In genomic region chr2:96527052-96527964, GRCh38 we compare ENCODE assay signal across 8 cellular contexts. TPM values are rescaled to one million over a fixed set of nuclear protein-coding genes. Genes with fewer than 3 reads are reported as not detected.
A peak's percentile ranks its signal among the peaks of the same experiment; 100 is the strongest.
DNase-seq lines count a peak whose midpoint lies in the region; ATAC-seq, FAIRE-seq and TF ChIP-seq lines count a peak whose summit lies in the region.

No MANE protein-coding gene starts in this region.

- no peaks in the 10 kb centered on the region for H3K27me3 Mint-ChIP-seq in activated T-helper 1 cell treated with anti-CD3 and anti-CD28 coated beads, Interleukin-12 subunit alpha, Interleukin-12 subunit beta, Interleukin-2, Interleukin-4 antibody, amounts not matched to agents 30 ng/mL and 10 ng/mL and 1 ng/mL, durations not matched to agents 14 hours and 24 hours and 36 hours (ENCODE audit: insufficient read depth)

- intact Hi-C loops in activated T-helper 1 cell treated with anti-CD3 and anti-CD28 coated beads, Interleukin-12 subunit alpha, Interleukin-12 subunit beta, Interleukin-2, Interleukin-4 antibody, amounts not matched to agents 30 ng/mL and 10 ng/mL and 1 ng/mL, durations not matched to agents 14 hours and 24 hours and 36 hours (cut with micrococcal nuclease), result no loop called here
- intact Hi-C loops in left ventricle myocardium superior (cut with micrococcal nuclease), result no loop called here

- H3K27ac Mint-ChIP-seq in activated T-helper 1 cell treated with anti-CD3 and anti-CD28 coated beads, Interleukin-12 subunit alpha, Interleukin-12 subunit beta, Interleukin-2, Interleukin-4 antibody, amounts not matched to agents 30 ng/mL and 10 ng/mL and 1 ng/mL, durations not matched to agents 14 hours and 24 hours and 36 hours, result peak overlapping the region; percentile 97

- TF ChIP-seq POLR2A in GM12891 (IDR thresholded peaks at IDR 0.05; ENCODE audit: low read depth, low read length), result peak; percentile 40; the same call in 1 of the 2 replicates

- no peaks in the 10 kb centered on the region for H3K9me3 Mint-ChIP-seq in activated T-helper 1 cell treated with anti-CD3 and anti-CD28 coated beads, Interleukin-12 subunit alpha, Interleukin-12 subunit beta, Interleukin-2, Interleukin-4 antibody, amounts not matched to agents 30 ng/mL and 10 ng/mL and 1 ng/mL, durations not matched to agents 14 hours and 24 hours and 36 hours

- H3K4me3 Mint-ChIP-seq in activated T-helper 1 cell treated with anti-CD3 and anti-CD28 coated beads, Interleukin-12 subunit alpha, Interleukin-12 subunit beta, Interleukin-2, Interleukin-4 antibody, amounts not matched to agents 30 ng/mL and 10 ng/mL and 1 ng/mL, durations not matched to agents 14 hours and 24 hours and 36 hours, result peak overlapping the region; percentile 69

- no peak overlapping the region for H3K9ac ChIP-seq in HUES48 (ENCODE audit: low read depth, low read length)

- peaks cover 1% of the 10 kb centered on the region for H3K36me3 Mint-ChIP-seq in activated T-helper 1 cell treated with anti-CD3 and anti-CD28 coated beads, Interleukin-12 subunit alpha, Interleukin-12 subunit beta, Interleukin-2, Interleukin-4 antibody, amounts not matched to agents 30 ng/mL and 10 ng/mL and 1 ng/mL, durations not matched to agents 14 hours and 24 hours and 36 hours (ENCODE audit: low read depth)

- ATAC-seq in left ventricle myocardium superior (peak; percentile 16), esophagus mucosa (no peak)

- H3K36me3 ChIP-seq in HUES48 (ENCODE audit: control insufficient read depth, insufficient read depth, low read length), result no peaks in the 10 kb centered on the region

- FAIRE-seq in GM12891 (lab: Jason Lieb, UNC), result peak; percentile 89

- no peaks in the 10 kb centered on the region for H3K9me3 ChIP-seq in HUES48 (ENCODE audit: control insufficient read depth, insufficient read depth, low read length)

- H3K27ac ChIP-seq in HUES48 (ENCODE audit: low read depth, low read length) (no peak overlapping the region), skin epidermis (peak overlapping the region in 20 of 21 experiments; percentile 63 to 92 (median 86))

- H3K4me3 ChIP-seq in HUES48 (ENCODE audit: low read depth, low read length) (peak overlapping the region; percentile 54), skin epidermis (peak overlapping the region; percentile 37 to 55 (median 45))

- peaks cover under 1% of the 10 kb centered on the region; the same call in 1 of the 2 replicates for H3K4me1 ChIP-seq in HUES48 (ENCODE audit: control insufficient read depth, insufficient read depth, low read length)

- peaks cover 40% of the 10 kb centered on the region for H3K27me3 ChIP-seq in HUES48 (ENCODE audit: control insufficient read depth, insufficient read depth, low read length)

- DNase-seq in GM12891 (ENCODE audit: insufficient read length, low spot score) (peak; percentile 74), left ventricle myocardium superior (peak; percentile 62), kidney tubule cell (ENCODE audit: low spot score) (no peak), NCI-H2227 (lab: John Stamatoyannopoulos, UW; ENCODE audit: unreplicated experiment) (no peak)
- DNase-seq in activated T-helper 1 cell treated with anti-CD3 and anti-CD28 coated beads, Interleukin-12 subunit alpha, Interleukin-12 subunit beta, Interleukin-2, Interleukin-4 antibody, amounts not matched to agents 30 ng/mL and 10 ng/mL and 1 ng/mL, durations not matched to agents 14 hours and 24 hours and 36 hours (ENCODE audit: low spot score), result peak; percentile 70

- H3K4me1 Mint-ChIP-seq in activated T-helper 1 cell treated with anti-CD3 and anti-CD28 coated beads, Interleukin-12 subunit alpha, Interleukin-12 subunit beta, Interleukin-2, Interleukin-4 antibody, amounts not matched to agents 30 ng/mL and 10 ng/mL and 1 ng/mL, durations not matched to agents 14 hours and 24 hours and 36 hours (ENCODE audit: low read depth), result peaks cover 93% of the 10 kb centered on the region

TF ChIP-seq in GM12891, 5 proteins besides CTCF, POLR2A, EP300 and RAD21:
- TF ChIP-seq SPI1 (IDR thresholded peaks at IDR 0.05; ENCODE audit: low read depth, low read length) (no peak), POU2F2 (IDR thresholded peaks at IDR 0.05; ENCODE audit: low read depth, low read length) (0 out of 2 replicates have a peak, but pooled peaks have one; percentile 42), PAX5 (IDR thresholded peaks at IDR 0.05; ENCODE audit: insufficient read depth, low read length, severe bottlenecking) (no peak), POLR2AphosphoS5 (IDR thresholded peaks at IDR 0.05; ENCODE audit: low read depth, low read length) (peak; percentile 53; the same call in 1 of the 2 replicates), TAF1 (IDR thresholded peaks at IDR 0.05; ENCODE audit: low read depth, low read length) (no peak)

RNA-seq across cellular contexts. Expression of gene ARID5A, which starts 9.2 kb away (rescaled TPM):
- polyA plus RNA-seq in GM12891 (2012; ENCODE audit: low read depth, missing spikeins), result 54.4 TPM
- 233 and 240 TPM in 2 replicates for total RNA-seq in activated T-helper 1 cell treated with anti-CD3 and anti-CD28 coated beads, Interleukin-12 subunit alpha, Interleukin-12 subunit beta, Interleukin-2, Interleukin-4 antibody, amounts not matched to agents 30 ng/mL and 10 ng/mL and 1 ng/mL, durations not matched to agents 14 hours and 24 hours and 36 hours
- total RNA-seq in left ventricle myocardium superior, result 6.9 TPM
- total RNA-seq in esophagus mucosa, result 3.0 TPM

RNA-seq across cellular contexts. Expression of gene NEURL3, which starts 22.2 kb away (rescaled TPM):
- polyA plus RNA-seq in GM12891 (2012; ENCODE audit: low read depth, missing spikeins), result 0.60 TPM
- total RNA-seq in activated T-helper 1 cell treated with anti-CD3 and anti-CD28 coated beads, Interleukin-12 subunit alpha, Interleukin-12 subunit beta, Interleukin-2, Interleukin-4 antibody, amounts not matched to agents 30 ng/mL and 10 ng/mL and 1 ng/mL, durations not matched to agents 14 hours and 24 hours and 36 hours, result 0.54 and 0.75 TPM in 2 replicates
- not detected for total RNA-seq in left ventricle myocardium superior
- not detected for total RNA-seq in esophagus mucosa

Comparison
In these comparisons a context has a peak if more than half of its experiments do, and no peak if none do; other contexts are left out.
1. DNase-seq: peak in GM12891 (single experiment), activated T-helper 1 cell treated with anti-CD3 and anti-CD28 coated beads, Interleukin-12 subunit alpha, Interleukin-12 subunit beta, Interleukin-2, Interleukin-4 antibody, amounts not matched to agents 30 ng/mL and 10 ng/mL and 1 ng/mL, durations not matched to agents 14 hours and 24 hours and 36 hours (single experiment) and left ventricle myocardium superior (single experiment); none in kidney tubule cell (single experiment) and NCI-H2227 (single experiment).
2. RNA of gene ARID5A, which starts 9.2 kb away (total RNA-seq): 233 to 240 TPM in activated T-helper 1 cell treated with anti-CD3 and anti-CD28 coated beads, Interleukin-12 subunit alpha, Interleukin-12 subunit beta, Interleukin-2, Interleukin-4 antibody, amounts not matched to agents 30 ng/mL and 10 ng/mL and 1 ng/mL, durations not matched to agents 14 hours and 24 hours and 36 hours; 6.9 TPM in left ventricle myocardium superior (single experiment) and 3.0 TPM in esophagus mucosa (single experiment); every median in the first group is over 10 times any median in the second.